In genomic region chr20:25695532-25696383, GRCh38 we compare ENCODE assay signal across 8 cellular contexts. TPM values are rescaled to one million over a fixed set of nuclear protein-coding genes. Genes with fewer than 3 reads are reported as not detected.
DNase-seq lines count a peak whose midpoint lies in the region; ATAC-seq and TF ChIP-seq lines count a peak whose summit lies in the region.

No MANE protein-coding gene starts in this region.

- H3K27me3 ChIP-seq in trophoblast cell (ENCODE audit: insufficient read depth, low read length) = no peaks in the 10 kb centered on the region

- WGBS in trophoblast cell (ENCODE audit: extremely low coverage, insufficient coverage, insufficient read length) = no CpG with 5 or more reads among the region's 31 CpGs

- H3K4me2 ChIP-seq in trophoblast cell (ENCODE audit: low read length) = peak overlapping the region; percentile 85

- H3K79me2 ChIP-seq in trophoblast cell (ENCODE audit: control insufficient read depth, insufficient read depth, low read length, poor library complexity) = peaks cover 8% of the 10 kb centered on the region

- CTCF ChIA-PET in WTC11 (lab: Charles Lee) = interaction anchor here (1.6 kb wide), 1 partner anchor 226 kb away, joined by 4 read pairs; no protein-coding TSS in a partner anchor

- H4K12ac ChIP-seq in trophoblast cell (ENCODE audit: low read depth, low read length) = peak overlapping the region; percentile 76

- H2BK12ac ChIP-seq in trophoblast cell (ENCODE audit: low read length) = no peak overlapping the region

- H3K27ac Mint-ChIP-seq in WTC11 (no peak overlapping the region), glutamatergic neuron (ENCODE audit: unreplicated experiment) (peak overlapping the region; percentile 89)

- H2AK5ac ChIP-seq in trophoblast cell (ENCODE audit: low read length) = peak overlapping the region; percentile 44

- peak overlapping the region; percentile 84 for H2AFZ ChIP-seq in trophoblast cell (ENCODE audit: insufficient read depth, low read length, poor library complexity)

- H2BK5ac ChIP-seq in trophoblast cell (ENCODE audit: low read depth, low read length, poor library complexity) = peak overlapping the region; percentile 83

- H3K4ac ChIP-seq in trophoblast cell (ENCODE audit: low read depth, low read length) = peak overlapping the region; percentile 87

- peak overlapping the region; percentile 97 for H3K14ac ChIP-seq in trophoblast cell (ENCODE audit: low read length)

- TF ChIP-seq CTCF in WTC11 (IDR thresholded peaks at IDR 0.05) = no peak
- no peak for TF ChIP-seq CTCF in glutamatergic neuron (IDR thresholded peaks at IDR 0.05; ENCODE audit: partially characterized antibody, unreplicated experiment)

- no peaks in the 10 kb centered on the region; the same call in 1 of the 2 replicates for H3K4me1 Mint-ChIP-seq in WTC11
- H3K4me1 Mint-ChIP-seq in glutamatergic neuron (ENCODE audit: low read depth, unreplicated experiment) = peaks cover 21% of the 10 kb centered on the region

- peak overlapping the region; percentile 96 for H3K18ac ChIP-seq in trophoblast cell (ENCODE audit: low read length)

- peak overlapping the region; percentile 91 for H4K91ac ChIP-seq in trophoblast cell (ENCODE audit: low read depth, low read length)

- H3K9me3 Mint-ChIP-seq in WTC11 = peaks cover 17% of the 10 kb centered on the region
- H3K9me3 Mint-ChIP-seq in glutamatergic neuron (ENCODE audit: unreplicated experiment) = peaks cover 11% of the 10 kb centered on the region

- H3K27me3 Mint-ChIP-seq in WTC11 (ENCODE audit: low read depth) = peaks cover 5% of the 10 kb centered on the region
- H3K27me3 Mint-ChIP-seq in glutamatergic neuron (ENCODE audit: unreplicated experiment) = peaks cover 12% of the 10 kb centered on the region

- POLR2A ChIA-PET in WTC11 (lab: Charles Lee) = no interaction called here

- DNase-seq in AG08395 (ENCODE audit: low spot score) (peak; percentile 17), WTC11 (ENCODE audit: low spot score) (no peak), glutamatergic neuron (no peak), trophoblast cell (no peak), NCI-H2107 treated with DMSO at 0.1 percent for 48 hours (lab: John Stamatoyannopoulos, UW; ENCODE audit: unreplicated experiment) (no peak)
- DNase-seq in activated effector memory CD4-positive, alpha-beta T cell treated with anti-CD3 and anti-CD28 coated beads, Interleukin-2, amount 50 U/mL, for 16 hours = no peak
- DNase-seq in activated CD4-positive, alpha-beta T cell treated with anti-CD3 and anti-CD28 coated beads for 1 hour = no peak

- H3K36me3 ChIP-seq in trophoblast cell (ENCODE audit: control insufficient read depth in 1 of 2, insufficient read depth in 2 of 2, low read length in 2 of 2) = no peaks in the 10 kb centered on the region

- H3K27ac ChIP-seq in trophoblast cell (ENCODE audit: low read depth, low read length) = peak overlapping the region; percentile 91

- H3K4me1 ChIP-seq in trophoblast cell (ENCODE audit: control insufficient read depth in 1 of 2, insufficient read depth in 2 of 2, low read length in 2 of 2) = peaks cover 0 to 3% of the 10 kb centered on the region in 2 experiments

- H3K36me3 Mint-ChIP-seq in WTC11 (peaks cover 12% of the 10 kb centered on the region; the same call in 1 of the 2 replicates), glutamatergic neuron (ENCODE audit: unreplicated experiment) (peaks cover 13% of the 10 kb centered on the region)

- no peaks in the 10 kb centered on the region for H3K9me3 ChIP-seq in trophoblast cell (ENCODE audit: insufficient read depth, low read depth, low read length)

- peaks cover 9% of the 10 kb centered on the region for H3K79me1 ChIP-seq in trophoblast cell (ENCODE audit: low read length)

- no peak overlapping the region for H3K23ac ChIP-seq in trophoblast cell (ENCODE audit: low read length)

- ATAC-seq in GM21447 (IDR thresholded peaks at IDR 0.05; ENCODE audit: unreplicated experiment) (peak; percentile 1), WTC11 (no peak)

- H2BK120ac ChIP-seq in trophoblast cell (ENCODE audit: insufficient read depth, low read length, poor library complexity) = peak overlapping the region; percentile 88

- peak overlapping the region; percentile 97 for H3K9ac ChIP-seq in trophoblast cell (ENCODE audit: low read length)

- peak overlapping the region; percentile 83 for H3K4me3 Mint-ChIP-seq in WTC11
- H3K4me3 Mint-ChIP-seq in glutamatergic neuron (ENCODE audit: unreplicated experiment) = peak overlapping the region; percentile 86

- H4K8ac ChIP-seq in trophoblast cell (ENCODE audit: low read depth, low read length) = peak overlapping the region; percentile 95

- peak overlapping the region; percentile 94 for H3K4me3 ChIP-seq in trophoblast cell (ENCODE audit: low read depth, low read length)

TF ChIP-seq in WTC11, 78 proteins besides CTCF, POLR2A, EP300 and RAD21:
- TF ChIP-seq ZSCAN18 (CRISPR knock-in tag; IDR thresholded peaks at IDR 0.05) (no peak), ZNF121 (CRISPR knock-in tag; IDR thresholded peaks at IDR 0.05) (peak; percentile 94)
TF ChIP-seq in WTC11: peak in this region for 1.

RNA-seq across cellular contexts. Expression of gene ZNF337, which starts 0.9 kb away (rescaled TPM):
- total RNA-seq in WTC11 (2021) (6.9 to 8.7 TPM (median 8.2 TPM) in 3 replicates), glutamatergic neuron (ENCODE audit: unreplicated experiment) (24.5 TPM)
- polyA plus RNA-seq in trophoblast cell (2013) = 4.6 and 5.1 TPM in 2 replicates
